Comparison of ENCODE assay signal across 20 cellular contexts in the genomic region with DNA sequence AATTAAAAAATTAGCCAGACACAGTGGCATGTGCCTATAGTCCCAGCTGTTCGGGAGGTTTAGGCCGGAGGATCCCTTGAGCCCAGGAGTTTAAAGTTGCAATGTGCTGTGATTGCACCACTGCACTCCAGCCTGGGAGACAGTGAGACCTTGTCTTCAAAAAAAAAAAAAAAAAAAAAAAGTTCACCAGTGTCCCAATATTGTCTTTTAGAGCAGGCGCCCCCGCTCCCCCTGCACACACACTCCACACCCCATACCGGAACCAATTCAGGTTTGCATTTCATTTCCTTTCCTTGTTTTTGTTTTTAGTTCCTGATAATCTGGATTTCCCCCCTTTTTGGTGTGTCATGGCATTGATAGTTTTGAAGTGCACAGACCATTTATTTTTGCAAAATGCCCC. TPM values are rescaled to one million over a fixed set of nuclear protein-coding genes. Genes with fewer than 3 reads are reported as not detected.
DNase-seq lines count a peak whose midpoint lies in the region; ATAC-seq and TF ChIP-seq lines count a peak whose summit lies in the region.
"Had no signal": no experiment of that assay in that cellular context is flagged by ENCODE, and none has a peak within 500 bp of the region (broad histone marks: within the 10 kb centered on the region; RNA-seq: fewer than 3 reads in every experiment).

No MANE protein-coding gene starts in this region.

- peak overlapping the region; percentile 45 for H3K27ac Mint-ChIP-seq in activated CD8-positive, alpha-beta memory T cell treated with anti-CD3 and anti-CD28 coated beads, Interleukin-2, amount 10 ng/mL, durations not matched to agents 7 days and 5 days
- H3K27ac Mint-ChIP-seq in activated naive CD4-positive, alpha-beta T cell treated with anti-CD3 and anti-CD28 coated beads, Interleukin-2, amount 50 U/mL, for 72 hours = peak overlapping the region; percentile 37 to 57
- H3K27ac Mint-ChIP-seq: CD4-positive, CD25-positive, alpha-beta regulatory T cell had no signal

- no peak overlapping the region for H2AFZ ChIP-seq in osteoblast (ENCODE audit: low read length)

- no peak overlapping the region for H3K4me3 Mint-ChIP-seq in activated CD8-positive, alpha-beta memory T cell treated with anti-CD3 and anti-CD28 coated beads, Interleukin-2, amount 10 ng/mL, durations not matched to agents 7 days and 5 days
- H3K4me3 Mint-ChIP-seq: CD4-positive, CD25-positive, alpha-beta regulatory T cell; natural killer cell had no signal

- H3K36me3 Mint-ChIP-seq in activated CD8-positive, alpha-beta memory T cell treated with anti-CD3 and anti-CD28 coated beads, Interleukin-2, amount 10 ng/mL, durations not matched to agents 7 days and 5 days = peaks cover 82% of the 10 kb centered on the region
- H3K36me3 Mint-ChIP-seq in activated naive CD4-positive, alpha-beta T cell treated with anti-CD3 and anti-CD28 coated beads, Interleukin-2, amount 50 U/mL, for 72 hours = peaks cover 47 to 86% of the 10 kb centered on the region in 2 donors

- no peaks in the 10 kb centered on the region for H3K9me3 ChIP-seq in osteoblast (ENCODE audit: low read depth, low read length)
- H3K9me3 ChIP-seq: A549, stomach had no signal

- H3K27me3 Mint-ChIP-seq in activated CD8-positive, alpha-beta memory T cell treated with anti-CD3 and anti-CD28 coated beads, Interleukin-2, amount 10 ng/mL, durations not matched to agents 7 days and 5 days = no peaks in the 10 kb centered on the region
- H3K27me3 Mint-ChIP-seq: CD4-positive, CD25-positive, alpha-beta regulatory T cell had no signal

- peaks cover 31% of the 10 kb centered on the region for H3K79me2 ChIP-seq in osteoblast (ENCODE audit: insufficient read depth, low read length)

- peaks cover 5% of the 10 kb centered on the region for H3K9me3 Mint-ChIP-seq in activated CD8-positive, alpha-beta memory T cell treated with anti-CD3 and anti-CD28 coated beads, Interleukin-2, amount 10 ng/mL, durations not matched to agents 7 days and 5 days (ENCODE audit: low read depth)
- peaks cover 12 to 32% of the 10 kb centered on the region in 2 donors for H3K9me3 Mint-ChIP-seq in activated naive CD4-positive, alpha-beta T cell treated with anti-CD3 and anti-CD28 coated beads, Interleukin-2, amount 50 U/mL, for 72 hours

- peaks cover 37% of the 10 kb centered on the region for H3K4me1 Mint-ChIP-seq in activated CD8-positive, alpha-beta memory T cell treated with anti-CD3 and anti-CD28 coated beads, Interleukin-2, amount 10 ng/mL, durations not matched to agents 7 days and 5 days

- TF ChIP-seq CTCF in osteoblast (IDR thresholded peaks at IDR 0.05; ENCODE audit: extremely low read depth, low read depth, low read length) = no peak

- ATAC-seq in activated CD8-positive, alpha-beta memory T cell treated with anti-CD3 and anti-CD28 coated beads, Interleukin-2, amount 10 ng/mL, durations not matched to agents 7 days and 5 days = no peak
- peak in 1 of 2 donors; percentile 5 for ATAC-seq in activated naive CD4-positive, alpha-beta T cell treated with anti-CD3 and anti-CD28 coated beads, Interleukin-2, amount 50 U/mL, for 72 hours
- ATAC-seq: A549, natural killer cell had no signal

- H3K4me1 ChIP-seq in osteoblast (ENCODE audit: insufficient read depth, low read length) = peaks cover 12% of the 10 kb centered on the region

- H4K20me1 ChIP-seq in osteoblast (ENCODE audit: insufficient read depth, low read length) = no peaks in the 10 kb centered on the region

- no peak overlapping the region for H3K4me2 ChIP-seq in osteoblast (ENCODE audit: insufficient read depth, low read length)
- H3K4me2 ChIP-seq: A549 had no signal

- peak overlapping the region; percentile 29 for H3K27ac ChIP-seq in osteoblast (ENCODE audit: low read depth, low read length)
- H3K27ac ChIP-seq: A549, RWPE1, stomach had no signal

- no peak for DNase-seq in activated CD8-positive, alpha-beta memory T cell treated with anti-CD3 and anti-CD28 coated beads, Interleukin-2, amount 10 ng/mL, durations not matched to agents 7 days and 5 days
- no peak for DNase-seq in activated CD8-positive, alpha-beta memory T cell treated with anti-CD3 and anti-CD28 coated beads for 24 hours
- DNase-seq in LHCN-M2 (ENCODE audit: low read depth) (peak; percentile 27), osteoblast (ENCODE audit: insufficient read length, low spot score, missing footprints) (no peak), SKM-1 (lab: John Stamatoyannopoulos, UW; ENCODE audit: unreplicated experiment) (no peak), SIG-M5 (lab: John Stamatoyannopoulos, UW) (no peak), H7 (no peak)
- DNase-seq in activated naive CD4-positive, alpha-beta T cell treated with anti-CD3 and anti-CD28 coated beads, Interleukin-2, amount 50 U/mL, for 72 hours (ENCODE audit: low spot score in 2 of 2) = no peak
- DNase-seq: aorta; CD4-positive, CD25-positive, alpha-beta regulatory T cell; DMS79; natural killer cell; NCI-H1105; NCI-H2171 treated with DMSO at 0.1 percent for 48 hours; NCI-H82; stimulated activated CD4-positive, alpha-beta T cell treated with anti-CD3 and anti-CD28 coated beads, Interleukin-12 subunit alpha, Interleukin-12 subunit beta, amount 100 ng/mL, for 4 hours; stomach; T-helper 2 cell had no signal

- H3K36me3 ChIP-seq in osteoblast (ENCODE audit: insufficient read depth, low read length) = peaks cover 69% of the 10 kb centered on the region
- peaks cover 4% of the 10 kb centered on the region for H3K36me3 ChIP-seq in H7 (replicated peaks; ENCODE audit: control insufficient read depth, insufficient read depth, low read length)

- H3K4me3 ChIP-seq in osteoblast (ENCODE audit: insufficient read depth, low read length) (no peak overlapping the region), H7 (ENCODE audit: insufficient read depth, low read depth, low read length) (no peak overlapping the region)
- H3K4me3 ChIP-seq: A549, stomach had no signal

- CTCF ChIA-PET in activated CD8-positive, alpha-beta memory T cell treated with anti-CD3 and anti-CD28 coated beads, Interleukin-2, amount 10 ng/mL, durations not matched to agents 7 days and 5 days (lab: Charles Lee) = interaction anchor here (0.7 kb wide), 1 partner anchor 408 kb away, joined by 3 read pairs; no protein-coding TSS in a partner anchor

- no peaks in the 10 kb centered on the region for H3K27me3 ChIP-seq in osteoblast (ENCODE audit: insufficient read depth, low read length)
- no peaks in the 10 kb centered on the region for H3K27me3 ChIP-seq in H7 (ENCODE audit: control insufficient read depth, insufficient read depth, low read length)
- H3K27me3 ChIP-seq: stomach had no signal

RNA-seq across cellular contexts. Expression of a gene that starts 10.4 kb away (rescaled TPM):
- total RNA-seq in activated CD8-positive, alpha-beta memory T cell treated with anti-CD3 and anti-CD28 coated beads, Interleukin-2, amount 10 ng/mL, durations not matched to agents 7 days and 5 days = 10 to 100 TPM; 19.1 to 19.7 TPM
- total RNA-seq in LHCN-M2 (2014; rRNA removed) (27.4 and 31.6 TPM in 2 replicates), osteoblast (33.7 and 38.9 TPM in 2 replicates)
- 10.2 TPM for polyA plus RNA-seq in LHCN-M2 (2012)
- total RNA-seq in activated naive CD4-positive, alpha-beta T cell treated with anti-CD3 and anti-CD28 coated beads, Interleukin-2, amount 50 U/mL, for 72 hours = 10 to 100 TPM; 16.8 to 26.2 TPM
- total RNA-seq in H7 (2014; rRNA removed; shearing (Covaris generic)) = 7.1 and 11.0 TPM in 2 replicates
